15 cellular contexts compared by ENCODE assay signal in the genomic region with DNA sequence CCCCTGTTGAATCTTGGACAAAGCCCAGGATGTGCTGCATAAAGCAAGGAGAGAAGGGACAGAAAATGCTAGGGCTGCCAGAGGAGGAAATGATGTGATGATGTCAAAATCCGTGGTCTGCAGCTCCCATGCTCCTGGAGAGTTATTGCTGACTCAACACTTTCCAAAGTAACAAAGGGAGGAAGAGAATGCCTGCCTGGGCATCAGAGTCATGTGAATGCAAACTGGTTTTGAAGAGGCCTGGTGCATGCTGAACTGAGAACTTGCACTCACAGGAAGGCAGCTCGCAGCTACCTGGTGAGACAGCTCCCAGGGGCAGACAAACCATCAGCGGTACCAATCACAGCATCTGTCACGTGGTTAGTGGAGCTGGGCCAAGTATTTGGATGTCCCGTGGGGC. TPM values are rescaled to one million over a fixed set of nuclear protein-coding genes. Genes with fewer than 3 reads are reported as not detected.
A peak's percentile ranks its signal among the peaks of the same experiment; 100 is the strongest.
DNase-seq lines count a peak whose midpoint lies in the region; ATAC-seq, FAIRE-seq and TF ChIP-seq lines count a peak whose summit lies in the region.
"Had no signal": no experiment of that assay in that cellular context is flagged by ENCODE, and none has a peak within 500 bp of the region (broad histone marks: within the 10 kb centered on the region; RNA-seq: fewer than 3 reads in every experiment).

No MANE protein-coding gene starts in this region.

- H3K9me3 ChIP-seq in IMR-90 (ENCODE audit: control insufficient read depth, insufficient read depth, low read length) = peaks cover 3% of the 10 kb centered on the region; the same call in 1 of the 2 replicates
- H3K9me3 ChIP-seq in naive thymus-derived CD4-positive, alpha-beta T cell (ENCODE audit: control insufficient read depth in 2 of 3, low read length in 3 of 3) = no peaks in the 10 kb centered on the region
- H3K9me3 ChIP-seq in heart right ventricle = no peaks in the 10 kb centered on the region
- H3K9me3 ChIP-seq: upper lobe of left lung had no signal

- no peak overlapping the region for H3K27ac Mint-ChIP-seq in naive thymus-derived CD4-positive, alpha-beta T cell
- H3K27ac Mint-ChIP-seq: T-helper 1 cell treated with Interleukin-12 subunit alpha and Interleukin-12 subunit beta and Interleukin-4 antibody, amounts not matched to agents 30 μg/mL and 1 μg/mL, for 36 hours had no signal

- TF ChIP-seq RAD21 in IMR-90 (IDR thresholded peaks at IDR 0.05; ENCODE audit: low read length) = no peak

- no peak for TF ChIP-seq POLR2A in IMR-90 (IDR thresholded peaks at IDR 0.05; ENCODE audit: low read depth, low read length)

- BruUV-seq in IMR-90 (replicated peaks; lab: Mats Ljungman, UMichigan) = no TSS peak

- in situ Hi-C loops in IMR-90 (cut with MboI; ENCODE audit: low sequenced_read_pairs) = no loop called here

- no peak overlapping the region for H4K5ac ChIP-seq in IMR-90 (ENCODE audit: low read depth, low read length)

- intact Hi-C loops in IMR-90 (cut with micrococcal nuclease) = no loop called here
- intact Hi-C loops in naive thymus-derived CD4-positive, alpha-beta T cell (cut with micrococcal nuclease) = no loop called here
- intact Hi-C loops in heart right ventricle (cut with DNase I) = no loop called here

- no peak overlapping the region for H2AK9ac ChIP-seq in IMR-90 (replicated peaks; ENCODE audit: low read depth, low read length, poor library complexity)

- no peak overlapping the region for H3K18ac ChIP-seq in IMR-90 (ENCODE audit: low read depth, low read length)

- no peaks in the 10 kb centered on the region for H3K36me3 Mint-ChIP-seq in naive thymus-derived CD4-positive, alpha-beta T cell

- no peak overlapping the region for H3K56ac ChIP-seq in IMR-90 (ENCODE audit: extremely low read depth, insufficient read depth, low read length)

- ATAC-seq in IMR-90 (ENCODE audit: low read depth) (no peak), heart right ventricle (no peak), GM21723 (IDR thresholded peaks at IDR 0.05; ENCODE audit: unreplicated experiment) (no peak)
- ATAC-seq in naive thymus-derived CD4-positive, alpha-beta T cell = no peak

- H2BK5ac ChIP-seq in IMR-90 (ENCODE audit: low read depth, low read length, poor library complexity, severe bottlenecking) = no peak overlapping the region

- peaks cover 0 to 36% (median 11%) of the 10 kb centered on the region in 5 donors for H3K27me3 Mint-ChIP-seq in naive thymus-derived CD4-positive, alpha-beta T cell

- POLR2A ChIA-PET in IMR-90 (lab: Charles Lee; ENCODE audit: unreplicated experiment) = no interaction called here
- POLR2A ChIA-PET in naive thymus-derived CD4-positive, alpha-beta T cell (lab: Charles Lee) = no interaction called here

- no peaks in the 10 kb centered on the region for H3K79me1 ChIP-seq in IMR-90 (ENCODE audit: low read depth in 1 of 2, low read length in 2 of 2)

- CTCF ChIA-PET in IMR-90 (lab: Yijun Ruan, JAX) = no interaction called here
- CTCF ChIA-PET in naive thymus-derived CD4-positive, alpha-beta T cell (lab: Charles Lee) = no interaction called here

- H2AFZ ChIP-seq in IMR-90 (replicated peaks; ENCODE audit: low read length, poor library complexity) = peak overlapping the region; percentile 41

- peaks cover 0 to 4% (median 0%) of the 10 kb centered on the region in 7 donors for H3K4me1 Mint-ChIP-seq in naive thymus-derived CD4-positive, alpha-beta T cell
- H3K4me1 Mint-ChIP-seq: neural crest cell had no signal

- no peak overlapping the region for H2BK15ac ChIP-seq in IMR-90 (ENCODE audit: low read depth, low read length)

- TF ChIP-seq CTCF in AG10803 (conservative IDR thresholded peaks at IDR 0.05; ENCODE audit: low read length) = no peak
- TF ChIP-seq CTCF in IMR-90 (conservative IDR thresholded peaks at IDR 0.05; ENCODE audit: low read depth, low read length) = no peak
- TF ChIP-seq CTCF in bronchial epithelial cell (IDR thresholded peaks at IDR 0.05; ENCODE audit: insufficient read depth, low read length, severe bottlenecking) = no peak
- no peak for TF ChIP-seq CTCF in heart right ventricle (IDR thresholded peaks at IDR 0.05)

- H3K36me3 ChIP-seq in IMR-90 (ENCODE audit: control insufficient read depth, insufficient read depth, low read length) (no peaks in the 10 kb centered on the region), bronchial epithelial cell (ENCODE audit: control insufficient read depth, insufficient read depth, low read length) (peaks cover 7% of the 10 kb centered on the region), heart right ventricle (no peaks in the 10 kb centered on the region)
- no peaks in the 10 kb centered on the region for H3K36me3 ChIP-seq in naive thymus-derived CD4-positive, alpha-beta T cell (ENCODE audit: control insufficient read depth in 2 of 3, insufficient read depth in 3 of 3, low read length in 3 of 3)
- H3K36me3 ChIP-seq: upper lobe of left lung had no signal

- no peaks in the 10 kb centered on the region for H4K20me1 ChIP-seq in IMR-90 (ENCODE audit: insufficient read depth, low read length)

- no peak overlapping the region for H3K4me3 Mint-ChIP-seq in naive thymus-derived CD4-positive, alpha-beta T cell
- H3K4me3 Mint-ChIP-seq: neural crest cell; T-helper 1 cell treated with Interleukin-12 subunit alpha and Interleukin-12 subunit beta and Interleukin-4 antibody, amounts not matched to agents 30 μg/mL and 1 μg/mL, for 36 hours had no signal

- H3K27ac ChIP-seq in IMR-90 (ENCODE audit: insufficient read depth, low read length) (no peak overlapping the region), heart right ventricle (no peak overlapping the region)
- H3K27ac ChIP-seq in naive thymus-derived CD4-positive, alpha-beta T cell (ENCODE audit: low read depth, low read length) = no peak overlapping the region
- H3K27ac ChIP-seq: upper lobe of left lung had no signal

- H2BK120ac ChIP-seq in IMR-90 (ENCODE audit: low read depth, low read length) = no peak overlapping the region

- dilution Hi-C loops in IMR-90 (cut with HindIII; ENCODE audit: low sequenced_read_pairs, unreplicated experiment) = no loop called here

- H3K4me3 ChIP-seq in AG10803 (ENCODE audit: low read length) (no peak overlapping the region), IMR-90 (ENCODE audit: insufficient read depth, low read depth, low read length) (no peak overlapping the region), bronchial epithelial cell (ENCODE audit: low read depth, low read length) (no peak overlapping the region), heart right ventricle (no peak overlapping the region)
- no peak overlapping the region for H3K4me3 ChIP-seq in naive thymus-derived CD4-positive, alpha-beta T cell (ENCODE audit: low read length)
- H3K4me3 ChIP-seq: upper lobe of left lung had no signal

- H3K4ac ChIP-seq in IMR-90 (ENCODE audit: low read depth, low read length) = no peak overlapping the region

- no peak overlapping the region for H3K9ac ChIP-seq in IMR-90 (ENCODE audit: low read depth, low read length)

- H3K9me1 ChIP-seq in IMR-90 (ENCODE audit: insufficient read depth, low read length) = no peaks in the 10 kb centered on the region

- no peak overlapping the region for H3K23ac ChIP-seq in IMR-90 (ENCODE audit: low read depth, low read length)

- H4K91ac ChIP-seq in IMR-90 (ENCODE audit: insufficient read depth, low read depth, low read length) = no peak overlapping the region

- H3K27me3 ChIP-seq in IMR-90 (ENCODE audit: control insufficient read depth, insufficient read depth, low read length) (peaks cover 35% of the 10 kb centered on the region), bronchial epithelial cell (ENCODE audit: control insufficient read depth, insufficient read depth, low read length) (no peaks in the 10 kb centered on the region), heart right ventricle (peaks cover 12 to 62% (median 43%) of the 10 kb centered on the region in 7 donors)
- peaks cover 0 to 6% of the 10 kb centered on the region in 2 donors for H3K27me3 ChIP-seq in naive thymus-derived CD4-positive, alpha-beta T cell (ENCODE audit: control insufficient read depth in 2 of 2, insufficient read depth in 2 of 2, low read length in 2 of 2)

- peaks cover 3% of the 10 kb centered on the region; the same call in 1 of the 2 replicates for H3K4me1 ChIP-seq in IMR-90 (ENCODE audit: control insufficient read depth, insufficient read depth, low read length)
- H3K4me1 ChIP-seq in naive thymus-derived CD4-positive, alpha-beta T cell (ENCODE audit: control insufficient read depth in 2 of 2, insufficient read depth in 2 of 2, low read length in 2 of 2) = no peaks in the 10 kb centered on the region
- H3K4me1 ChIP-seq in heart right ventricle = peaks cover 3 to 15% (median 11%) of the 10 kb centered on the region in 9 donors

- no peak overlapping the region for H3K4me2 ChIP-seq in IMR-90 (ENCODE audit: low read depth, low read length)

- H4K8ac ChIP-seq in IMR-90 (ENCODE audit: low read depth in 2 of 2, low read length in 2 of 2) = no peak overlapping the region

- FAIRE-seq in bronchial epithelial cell (lab: Jason Lieb, UNC) = peak; percentile 92

- no peak overlapping the region for H3K14ac ChIP-seq in IMR-90 (replicated peaks; ENCODE audit: low read depth, low read length)

- H3K9me3 Mint-ChIP-seq in naive thymus-derived CD4-positive, alpha-beta T cell = no peaks in the 10 kb centered on the region
- H3K9me3 Mint-ChIP-seq: neural crest cell; T-helper 1 cell treated with Interleukin-12 subunit alpha and Interleukin-12 subunit beta and Interleukin-4 antibody, amounts not matched to agents 30 μg/mL and 1 μg/mL, for 36 hours had no signal

- no peak overlapping the region for H2AK5ac ChIP-seq in IMR-90 (ENCODE audit: low read depth, low read length)

- 32% methylated on average over 3 of the region's 5 CpGs; no CpG with 5 or more reads in 1 of the 2 experiments for WGBS in IMR-90 (ENCODE audit: extremely low coverage in 2 of 2, insufficient read length in 1 of 2), 2 experiments
- WGBS in heart right ventricle, 2 donors = 26 to 28% methylated on average over 5 of the region's 5 CpGs

- DNase-seq in AG10803 (ENCODE audit: low read depth) (peak; percentile 9), IMR-90 (no peak), bronchial epithelial cell (ENCODE audit: low read depth) (peak; percentile 79), lung microvascular endothelial cell (ENCODE audit: low read depth in 2 of 2) (peak; percentile 43 to 83), retina (no peak), heart right ventricle (no peak)
- no peak for DNase-seq in naive thymus-derived CD4-positive, alpha-beta T cell
- DNase-seq: activated T-cell treated with anti-CD3 and anti-CD28 coated beads, Interleukin-2, amount 50 U/mL, for 1 hour; AML-193; hippocampal formation had no signal

- no peak overlapping the region for H2BK20ac ChIP-seq in IMR-90 (ENCODE audit: low read depth, low read length)

RNA-seq across cellular contexts. Expression of gene MARVELD3, which starts 2.8 kb away (rescaled TPM):
- total RNA-seq in IMR-90 (2012; rRNA removed) = not detected in 2 replicates
- polyA plus RNA-seq in IMR-90 (2012; rRNA removed) = not detected in 2 replicates
- polyA plus RNA-seq in IMR-90 (2012; cell fraction: cytosol; rRNA removed) = not detected in 2 replicates
- polyA plus RNA-seq in IMR-90 (2012; cell fraction: nucleus; rRNA removed; ENCODE audit: low replicate concordance) = not detected in 2 replicates
- 16.6 and 21.3 TPM in 2 replicates for total RNA-seq in bronchial epithelial cell
- total RNA-seq in lung microvascular endothelial cell = 0.22 TPM in 1 of 2 replicates, not detected in the other
- total RNA-seq in naive thymus-derived CD4-positive, alpha-beta T cell = not detected
- polyA plus RNA-seq in naive thymus-derived CD4-positive, alpha-beta T cell = not detected
- not detected for total RNA-seq in heart right ventricle
- under 1 TPM in 1 of 2 donors, not detected in 1; 0.01 TPM for polyA plus RNA-seq in heart right ventricle
- total RNA-seq: neural crest cell had no signal

RNA-seq across cellular contexts. Expression of gene TAT, which starts 51.9 kb away (rescaled TPM):
- not detected in 2 replicates for total RNA-seq in IMR-90 (2012; rRNA removed)
- polyA plus RNA-seq in IMR-90 (2012; rRNA removed) = not detected in 2 replicates
- not detected in 2 replicates for polyA plus RNA-seq in IMR-90 (2012; cell fraction: cytosol; rRNA removed)
- polyA plus RNA-seq in IMR-90 (2012; cell fraction: nucleus; rRNA removed; ENCODE audit: low replicate concordance) = not detected in 2 replicates
- total RNA-seq in bronchial epithelial cell = not detected in 2 replicates
- not detected in 2 replicates for total RNA-seq in lung microvascular endothelial cell
- not detected for total RNA-seq in naive thymus-derived CD4-positive, alpha-beta T cell
- under 1 TPM; 0.10 to 0.53 TPM for polyA plus RNA-seq in naive thymus-derived CD4-positive, alpha-beta T cell
- total RNA-seq in heart right ventricle = not detected
- polyA plus RNA-seq in heart right ventricle = not detected
- total RNA-seq: cerebellum, neural crest cell had no signal

Comparison
In these comparisons a context has a peak if more than half of its experiments do, and no peak if none do; other contexts are left out.
1. DNase-seq: peak in AG10803 (single experiment), bronchial epithelial cell (single experiment) and lung microvascular endothelial cell (2 of 2); none in IMR-90 (single experiment), naive thymus-derived CD4-positive, alpha-beta T cell (0 of 9), retina (single experiment) and heart right ventricle (0 of 2).
2. RNA of gene MARVELD3, which starts 2.8 kb away (total RNA-seq): 16.6 to 21.3 TPM in bronchial epithelial cell; not detected in IMR-90, 0.22 TPM in lung microvascular endothelial cell, not detected in naive thymus-derived CD4-positive, alpha-beta T cell and not detected in heart right ventricle; every median in the first group is over 10 times any median in the second.